8 cellular contexts compared by ENCODE assay signal in the genomic region with DNA sequence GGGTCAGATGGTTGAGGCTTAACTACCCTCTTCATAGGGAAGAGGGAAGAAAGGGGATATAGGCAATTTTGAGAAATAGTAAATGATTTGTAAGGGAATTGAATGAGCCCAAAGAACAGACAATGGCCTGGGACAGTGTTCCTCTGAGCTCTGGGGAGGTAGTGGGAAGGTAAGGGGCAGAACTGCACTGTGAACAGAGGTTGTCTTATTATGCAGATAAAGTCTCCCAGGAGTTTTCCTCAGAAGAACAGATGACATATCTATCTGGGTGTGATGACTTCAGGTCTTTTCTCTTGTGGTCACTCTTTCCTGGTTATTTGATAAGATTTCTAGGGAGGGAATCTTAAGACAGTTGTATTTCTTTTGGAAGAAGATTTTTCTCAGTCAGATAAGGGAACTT.
"Had no signal": no experiment of that assay in that cellular context is flagged by ENCODE, and none has a peak within 500 bp of the region (broad histone marks: within the 10 kb centered on the region; RNA-seq: fewer than 3 reads in every experiment).

No MANE protein-coding gene starts in this region.

- H3K27ac ChIP-seq: HL-60 had no signal

- H3K4me1 ChIP-seq: HAP-1 had no signal

- H3K36me3 ChIP-seq: HAP-1 had no signal

- FAIRE-seq: K562 had no signal

- H3K9me3 ChIP-seq: HAP-1 had no signal

- ATAC-seq: HCT116, K562 had no signal

- H3K4me3 ChIP-seq: HAP-1, K562 had no signal

- DNase-seq: GOT3, H7, IMR-90, KG1 had no signal
